9 cellular contexts compared by ENCODE assay signal in genomic region chr17:4498461-4499397, GRCh38. TPM values are rescaled to one million over a fixed set of nuclear protein-coding genes. Genes with fewer than 3 reads are reported as not detected.
DNase-seq lines count a peak whose midpoint lies in the region; ATAC-seq and TF ChIP-seq lines count a peak whose summit lies in the region.
"Had no signal": no experiment of that assay in that cellular context is flagged by ENCODE, and none has a peak within 500 bp of the region (broad histone marks: within the 10 kb centered on the region; RNA-seq: fewer than 3 reads in every experiment).

SPNS2 (plus strand) TSS chr17:4498881; CDS start chr17:4499048, 167 bp downstream.

- H3K9me3 ChIP-seq in NT2/D1 (ENCODE audit: insufficient read depth, low read length): no peaks in the 10 kb centered on the region
- H3K9me3 ChIP-seq in naive thymus-derived CD4-positive, alpha-beta T cell (ENCODE audit: control insufficient read depth in 2 of 3, low read length in 3 of 3): no peaks in the 10 kb centered on the region

- no peak within 1 kb of the TSS for H3K27ac ChIP-seq in naive thymus-derived CD4-positive, alpha-beta T cell (ENCODE audit: low read depth, low read length)
- H3K27ac ChIP-seq: KMS-11 had no signal

- intact Hi-C loops in activated T-helper 2 cell treated with anti-CD3 and anti-CD28 coated beads, Interferon-gamma antibody, Interleukin-2, Interleukin-4, amounts not matched to agents 10 μg/mL and 5 μg/mL and 100 μg/mL, durations not matched to agents 14 hours and 24 hours and 36 hours (cut with micrococcal nuclease): loop anchor here (10.0 kb wide), 1 partner anchor 74 kb away; no protein-coding TSS in a partner anchor
- intact Hi-C loops in naive thymus-derived CD4-positive, alpha-beta T cell (cut with micrococcal nuclease): loop anchor here in 1 of 2 donors (1.0 to 10.0 kb wide), 3 partner anchors 12 to 126 kb away; partner anchors contain the start of gene MYBBP1A

- H3K4me1 Mint-ChIP-seq in activated T-helper 2 cell treated with anti-CD3 and anti-CD28 coated beads, Interferon-gamma antibody, Interleukin-2, Interleukin-4, amounts not matched to agents 10 μg/mL and 5 μg/mL and 100 μg/mL, durations not matched to agents 14 hours and 24 hours and 36 hours (ENCODE audit: low read depth): peaks cover 10% of the 10 kb centered on the region
- peaks cover 13 to 26% (median 23%) of the 10 kb centered on the region in 7 donors for H3K4me1 Mint-ChIP-seq in naive thymus-derived CD4-positive, alpha-beta T cell

- H3K27me3 Mint-ChIP-seq in activated T-helper 2 cell treated with anti-CD3 and anti-CD28 coated beads, Interferon-gamma antibody, Interleukin-2, Interleukin-4, amounts not matched to agents 10 μg/mL and 5 μg/mL and 100 μg/mL, durations not matched to agents 14 hours and 24 hours and 36 hours (ENCODE audit: low read depth): peaks cover 35% of the 10 kb centered on the region
- H3K27me3 Mint-ChIP-seq in naive thymus-derived CD4-positive, alpha-beta T cell: peaks cover 15 to 52% (median 26%) of the 10 kb centered on the region in 5 donors

- peak; percentile 65 for ATAC-seq in HG02852 (IDR thresholded peaks at IDR 0.05; ENCODE audit: unreplicated experiment)
- ATAC-seq in naive thymus-derived CD4-positive, alpha-beta T cell: peak; percentile 96

- H3K4me1 ChIP-seq in NT2/D1 (ENCODE audit: insufficient read depth, insufficient read length): peaks cover 18% of the 10 kb centered on the region
- peaks cover 15 to 17% of the 10 kb centered on the region in 2 donors for H3K4me1 ChIP-seq in naive thymus-derived CD4-positive, alpha-beta T cell (ENCODE audit: control insufficient read depth in 2 of 2, insufficient read depth in 2 of 2, low read length in 2 of 2)

- H3K9ac ChIP-seq in NT2/D1 (ENCODE audit: insufficient read length, low read depth): peak within 1 kb of the TSS; percentile 64
- H3K9ac ChIP-seq: KMS-11 had no signal

- H3K36me3 Mint-ChIP-seq in activated T-helper 2 cell treated with anti-CD3 and anti-CD28 coated beads, Interferon-gamma antibody, Interleukin-2, Interleukin-4, amounts not matched to agents 10 μg/mL and 5 μg/mL and 100 μg/mL, durations not matched to agents 14 hours and 24 hours and 36 hours (ENCODE audit: low read depth): no peaks in the 10 kb centered on the region
- no peaks in the 10 kb centered on the region for H3K36me3 Mint-ChIP-seq in naive thymus-derived CD4-positive, alpha-beta T cell

- POLR2A ChIA-PET in naive thymus-derived CD4-positive, alpha-beta T cell (lab: Charles Lee): interaction anchor here (1.0 to 1.6 kb wide), 4 partner anchors 12 to 205 kb away, joined by 3 to 10 read pairs (median 5); no protein-coding TSS in a partner anchor

- CTCF ChIA-PET in naive thymus-derived CD4-positive, alpha-beta T cell (lab: Charles Lee): interaction anchor here (0.6 to 1.0 kb wide), 2 partner anchors 18 to 54 kb away, joined by 3 to 4 read pairs; no protein-coding TSS in a partner anchor

- peak; percentile 46 for DNase-seq in DMS53 treated with DMSO at 0.1 percent for 48 hours (lab: John Stamatoyannopoulos, UW; ENCODE audit: unreplicated experiment)
- DNase-seq in NT2/D1 (ENCODE audit: low read depth, low spot score): peak; percentile 20
- peak; percentile 58 for DNase-seq in activated T-helper 2 cell treated with anti-CD3 and anti-CD28 coated beads, Interferon-gamma antibody, Interleukin-2, Interleukin-4, amounts not matched to agents 10 μg/mL and 5 μg/mL and 100 μg/mL, durations not matched to agents 14 hours and 24 hours and 36 hours (ENCODE audit: low spot score)
- DNase-seq in fibroblast of pulmonary artery (ENCODE audit: low read depth): peak; percentile 38
- DNase-seq in naive thymus-derived CD4-positive, alpha-beta T cell: peak; percentile 46 to 74 (median 66)
- peak; percentile 8 to 63 (median 54) for DNase-seq in stimulated activated naive CD4-positive, alpha-beta T cell (lab: John Stamatoyannopoulos, UW)
- DNase-seq in T1000 (lab: John Stamatoyannopoulos, UW): no peak

- TF ChIP-seq CTCF in fibroblast of pulmonary artery (IDR thresholded peaks at IDR 0.05; ENCODE audit: low read length, missing control alignments): no peak

- peaks cover 48% of the 10 kb centered on the region for H3K27me3 ChIP-seq in NT2/D1 (ENCODE audit: insufficient read depth, insufficient read length)
- H3K27me3 ChIP-seq in naive thymus-derived CD4-positive, alpha-beta T cell (ENCODE audit: control insufficient read depth in 2 of 2, insufficient read depth in 2 of 2, low read length in 2 of 2): peaks cover 0 to 14% of the 10 kb centered on the region in 2 donors

- no peaks in the 10 kb centered on the region for H3K36me3 ChIP-seq in NT2/D1 (ENCODE audit: insufficient read depth, insufficient read length, low read length)
- H3K36me3 ChIP-seq in naive thymus-derived CD4-positive, alpha-beta T cell (ENCODE audit: control insufficient read depth in 2 of 3, insufficient read depth in 3 of 3, low read length in 3 of 3): no peaks in the 10 kb centered on the region

- H3K4me3 ChIP-seq in NT2/D1 (ENCODE audit: insufficient read length, low read depth) (peak within 1 kb of the TSS; percentile 34), fibroblast of pulmonary artery (replicated peaks; ENCODE audit: low read depth, low read length) (peak within 1 kb of the TSS; percentile 12)
- peak within 1 kb of the TSS; percentile 48 for H3K4me3 ChIP-seq in naive thymus-derived CD4-positive, alpha-beta T cell (ENCODE audit: low read length)

- H3K4me3 Mint-ChIP-seq in activated T-helper 2 cell treated with anti-CD3 and anti-CD28 coated beads, Interferon-gamma antibody, Interleukin-2, Interleukin-4, amounts not matched to agents 10 μg/mL and 5 μg/mL and 100 μg/mL, durations not matched to agents 14 hours and 24 hours and 36 hours (ENCODE audit: low read depth): peak within 1 kb of the TSS; percentile 64
- H3K4me3 Mint-ChIP-seq in naive thymus-derived CD4-positive, alpha-beta T cell: peak within 1 kb of the TSS; percentile 77 to 92 (median 84)

- H3K27ac Mint-ChIP-seq in activated T-helper 2 cell treated with anti-CD3 and anti-CD28 coated beads, Interferon-gamma antibody, Interleukin-2, Interleukin-4, amounts not matched to agents 10 μg/mL and 5 μg/mL and 100 μg/mL, durations not matched to agents 14 hours and 24 hours and 36 hours: no peak within 1 kb of the TSS
- no peak within 1 kb of the TSS for H3K27ac Mint-ChIP-seq in naive thymus-derived CD4-positive, alpha-beta T cell

- no peaks in the 10 kb centered on the region for H3K9me3 Mint-ChIP-seq in activated T-helper 2 cell treated with anti-CD3 and anti-CD28 coated beads, Interferon-gamma antibody, Interleukin-2, Interleukin-4, amounts not matched to agents 10 μg/mL and 5 μg/mL and 100 μg/mL, durations not matched to agents 14 hours and 24 hours and 36 hours
- no peaks in the 10 kb centered on the region for H3K9me3 Mint-ChIP-seq in naive thymus-derived CD4-positive, alpha-beta T cell

RNA-seq across cellular contexts. Expression of gene SPNS2, which starts in this region (rescaled TPM):
- total RNA-seq in activated T-helper 2 cell treated with anti-CD3 and anti-CD28 coated beads, Interferon-gamma antibody, Interleukin-2, Interleukin-4, amounts not matched to agents 10 μg/mL and 5 μg/mL and 100 μg/mL, durations not matched to agents 14 hours and 24 hours and 36 hours: 0.09 and 0.16 TPM in 2 replicates
- total RNA-seq in naive thymus-derived CD4-positive, alpha-beta T cell: under 1 TPM in 4 of 5 experiments, not detected in 1; 0.19 to 0.56 (median 0.50) TPM
- not detected for polyA plus RNA-seq in naive thymus-derived CD4-positive, alpha-beta T cell

Comparison
In these comparisons a context has a peak if more than half of its experiments do, and no peak if none do; other contexts are left out.
1. Peak in DNase-seq in activated T-helper 2 cell treated with anti-CD3 and anti-CD28 coated beads, Interferon-gamma antibody, Interleukin-2, Interleukin-4, amounts not matched to agents 10 μg/mL and 5 μg/mL and 100 μg/mL, durations not matched to agents 14 hours and 24 hours and 36 hours; RNA of the gene not detected or under 1 TPM.
2. Peak in DNase-seq, ATAC-seq and H3K4me3 ChIP-seq in naive thymus-derived CD4-positive, alpha-beta T cell; RNA of the gene not detected or under 1 TPM.